11 cellular contexts compared by ENCODE assay signal in genomic region chr9:115152281-115152680, GRCh38.
"Had no signal": no experiment of that assay in that cellular context is flagged by ENCODE, and none has a peak within 500 bp of the region (broad histone marks: within the 10 kb centered on the region; RNA-seq: fewer than 3 reads in every experiment).

No MANE protein-coding gene starts in this region.

- H3K9ac ChIP-seq: GM23248 had no signal

- FAIRE-seq: H1, H54 had no signal

- H3K4me3 ChIP-seq: GM23248, GM23338, HAP-1 had no signal

- H3K4me2 ChIP-seq: GM23338 had no signal

- H3K36me3 ChIP-seq: HAP-1 had no signal

- H2AFZ ChIP-seq: GM23248, GM23338 had no signal

- H3K9me3 ChIP-seq: HAP-1 had no signal

- DNase-seq: GM23248, GOT3, H7, H9, HCEC 1CT, HFFc6 had no signal

- ATAC-seq: GM23338, HCT116 had no signal

- H3K4me1 ChIP-seq: HAP-1 had no signal

- H3K27ac ChIP-seq: GM23248 had no signal
